Comparison of ENCODE assay signal across 14 cellular contexts in genomic region chr19:40314646-40315045, GRCh38.
"Had no signal": no experiment of that assay in that cellular context is flagged by ENCODE, and none has a peak within 500 bp of the region (broad histone marks: within the 10 kb centered on the region; RNA-seq: fewer than 3 reads in every experiment).

No MANE protein-coding gene starts in this region.

- ATAC-seq: left colon had no signal

- DNase-seq: activated CD4-positive, alpha-beta memory T cell treated with anti-CD3 and anti-CD28 coated beads for 36 hours; activated CD4-positive, alpha-beta T cell treated with anti-CD3 and anti-CD28 coated beads for 1 hour; activated gamma-delta T cell treated with Interleukin-2 at 50 U/mL for 16 hours; activated T-cell treated with anti-CD3 and anti-CD28 coated beads, Interleukin-2, amount 50 U/mL, for 48 hours; esophagus squamous epithelium; foreskin fibroblast; left colon; ovary; stimulated activated CD4-positive, alpha-beta T cell treated with anti-CD3 and anti-CD28 coated beads, Interleukin-12 subunit alpha, Interleukin-12 subunit beta, amount 100 ng/mL, for 4 hours; stimulated activated naive CD4-positive, alpha-beta T cell had no signal

- H3K4me1 Mint-ChIP-seq: nephron had no signal

- H3K27me3 Mint-ChIP-seq: activated CD4-positive, alpha-beta memory T cell treated with anti-CD3 and anti-CD28 coated beads for 36 hours had no signal

- H3K27ac Mint-ChIP-seq: activated CD4-positive, alpha-beta memory T cell treated with anti-CD3 and anti-CD28 coated beads for 36 hours; nephron; T-helper 1 cell treated with Interleukin-12 subunit alpha and Interleukin-12 subunit beta and Interleukin-4 antibody, amounts not matched to agents 30 μg/mL and 1 μg/mL, for 36 hours had no signal

- H3K4me1 ChIP-seq: ascending aorta had no signal

- H3K27me3 ChIP-seq: ascending aorta, dorsolateral prefrontal cortex, esophagus squamous epithelium, ovary had no signal

- H3K9me3 Mint-ChIP-seq: activated CD4-positive, alpha-beta memory T cell treated with anti-CD3 and anti-CD28 coated beads for 36 hours; nephron; T-helper 1 cell treated with Interleukin-12 subunit alpha and Interleukin-12 subunit beta and Interleukin-4 antibody, amounts not matched to agents 30 μg/mL and 1 μg/mL, for 36 hours had no signal

- H3K4me3 Mint-ChIP-seq: activated CD4-positive, alpha-beta memory T cell treated with anti-CD3 and anti-CD28 coated beads for 36 hours; nephron; T-helper 1 cell treated with Interleukin-12 subunit alpha and Interleukin-12 subunit beta and Interleukin-4 antibody, amounts not matched to agents 30 μg/mL and 1 μg/mL, for 36 hours had no signal

- H3K27ac ChIP-seq: ascending aorta, dorsolateral prefrontal cortex, esophagus squamous epithelium, ovary had no signal

- H3K9me3 ChIP-seq: ascending aorta, esophagus squamous epithelium, ovary had no signal

- H3K36me3 ChIP-seq: ovary had no signal

- H3K4me3 ChIP-seq: ascending aorta, dorsolateral prefrontal cortex, esophagus squamous epithelium, ovary had no signal
